Comparison of ENCODE assay signal across 2 cellular contexts in genomic region chr1:28159243-28159642, GRCh38.
A peak's percentile ranks its signal among the peaks of the same experiment; 100 is the strongest.
TF ChIP-seq lines count a peak whose summit lies in the region.

No MANE protein-coding gene starts in this region.

TF ChIP-seq in A549, 52 proteins besides CTCF, POLR2A, EP300 and RAD21:
- TF ChIP-seq RCOR1 (IDR thresholded peaks at IDR 0.05; ENCODE audit: low read depth, low read length), result no peak
- TF ChIP-seq CBX8 (IDR thresholded peaks at IDR 0.05), result no peak
- peak; percentile 57; the same call in 1 of the 2 replicates for TF ChIP-seq USF2 (IDR thresholded peaks at IDR 0.05)
- TF ChIP-seq RNF2 (IDR thresholded peaks at IDR 0.05; ENCODE audit: borderline replicate concordance, low read depth), result no peak

TF ChIP-seq in IMR-90, 13 proteins besides CTCF, POLR2A, EP300 and RAD21:
- no peak for TF ChIP-seq MXI1 (IDR thresholded peaks at IDR 0.05; ENCODE audit: borderline replicate concordance, low read depth, low read length)
